In the genomic region with DNA sequence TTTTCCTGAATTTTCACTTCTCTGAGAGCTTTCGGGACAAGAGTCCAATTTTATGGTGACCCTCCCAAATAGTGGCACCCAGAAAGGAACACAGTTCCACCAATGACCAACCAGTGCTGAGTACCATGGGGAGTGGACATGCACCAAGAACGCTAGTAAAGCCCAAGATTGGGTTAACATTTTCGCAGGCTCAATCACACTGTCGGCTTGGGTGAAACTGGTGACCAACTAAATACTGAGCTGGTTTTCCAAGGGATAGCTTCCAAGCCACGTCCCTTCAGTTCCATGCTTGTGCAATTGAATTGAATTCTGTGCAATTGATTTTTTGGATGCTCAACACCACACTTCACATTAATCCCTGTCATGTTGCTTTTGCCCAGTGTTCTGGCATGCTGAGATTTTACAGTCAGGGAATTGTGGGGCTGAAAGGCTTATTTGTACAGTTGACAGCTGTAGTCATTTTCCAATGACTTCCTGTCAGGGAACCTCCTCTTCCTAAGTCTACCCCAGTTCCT, we compare ENCODE assay signal across 27 cellular contexts.
"Had no signal": no experiment of that assay in that cellular context is flagged by ENCODE, and none has a peak within 500 bp of the region (broad histone marks: within the 10 kb centered on the region; RNA-seq: fewer than 3 reads in every experiment).

No MANE protein-coding gene starts in this region.

- H3K36me3 Mint-ChIP-seq: mesothelial cell of epicardium; naive thymus-derived CD4-positive, alpha-beta T cell; natural killer cell treated with Interleukin-12 subunit alpha and Interleukin-12 subunit beta and Interleukin-15 and Interleukin-18, amount 100 ng/mL, for 72 hours; neural progenitor cell; stimulated activated effector memory CD8-positive, alpha-beta T cell treated with anti-CD3 and anti-CD28 coated beads, Interleukin-12 subunit alpha, Interleukin-12 subunit beta, amount 100 ng/mL, for 72 hours had no signal

- H3K9me3 ChIP-seq: heart right ventricle, left lung, neutrophil, ovary, right atrium auricular region, spleen, suprapubic skin, thoracic aorta, tibial artery, upper lobe of right lung had no signal

- DNase-seq: heart right ventricle; left cardiac atrium; left lung; mesendoderm; naive thymus-derived CD4-positive, alpha-beta T cell; occipital lobe; ovary; small intestine; spleen; stimulated activated CD4-positive, alpha-beta T cell treated with anti-CD3 and anti-CD28 coated beads, Interleukin-4, amount 100 ng/mL, for 24 hours; stimulated activated naive CD4-positive, alpha-beta T cell; tibial artery; trophoblast cell; upper lobe of right lung had no signal

- H3K4me3 Mint-ChIP-seq: mesothelial cell of epicardium; naive thymus-derived CD4-positive, alpha-beta T cell; natural killer cell treated with Interleukin-12 subunit alpha and Interleukin-12 subunit beta and Interleukin-15 and Interleukin-18, amount 100 ng/mL, for 72 hours; neural progenitor cell; stimulated activated effector memory CD8-positive, alpha-beta T cell treated with anti-CD3 and anti-CD28 coated beads, Interleukin-12 subunit alpha, Interleukin-12 subunit beta, amount 100 ng/mL, for 72 hours; stimulated activated naive CD8-positive, alpha-beta T cell treated with anti-CD3 and anti-CD28 coated beads, Interleukin-15, Interleukin-2, amounts not matched to agents 100 ng/mL and 50 ng/mL, for 24 hours had no signal

- H3K36me3 ChIP-seq: heart right ventricle, left lung, neural progenitor cell, neutrophil, ovary, right atrium auricular region, spleen, suprapubic skin, thoracic aorta, tibial artery, upper lobe of right lung had no signal

- H3K27ac ChIP-seq: heart right ventricle, hepatocyte, left lung, neural progenitor cell, neutrophil, ovary, right atrium auricular region, spleen, suprapubic skin, thoracic aorta, tibial artery, upper lobe of right lung had no signal

- H3K9me3 Mint-ChIP-seq: mesothelial cell of epicardium; naive thymus-derived CD4-positive, alpha-beta T cell; natural killer cell treated with Interleukin-12 subunit alpha and Interleukin-12 subunit beta and Interleukin-15 and Interleukin-18, amount 100 ng/mL, for 72 hours; neural progenitor cell; stimulated activated effector memory CD8-positive, alpha-beta T cell treated with anti-CD3 and anti-CD28 coated beads, Interleukin-12 subunit alpha, Interleukin-12 subunit beta, amount 100 ng/mL, for 72 hours; stimulated activated naive CD8-positive, alpha-beta T cell treated with anti-CD3 and anti-CD28 coated beads, Interleukin-15, Interleukin-2, amounts not matched to agents 100 ng/mL and 50 ng/mL, for 24 hours had no signal

- H3K27me3 Mint-ChIP-seq: progenitor cell of endocrine pancreas had no signal

- H3K4me3 ChIP-seq: heart right ventricle, hepatocyte, left lung, lung, neural progenitor cell, ovary, right atrium auricular region, spleen, suprapubic skin, thoracic aorta, tibial artery, upper lobe of right lung had no signal

- ATAC-seq: heart right ventricle; left cardiac atrium; left lung; naive thymus-derived CD4-positive, alpha-beta T cell; natural killer cell treated with Interleukin-12 subunit alpha and Interleukin-12 subunit beta and Interleukin-15 and Interleukin-18, amount 100 ng/mL, for 72 hours; sciatic nerve; stimulated activated effector memory CD8-positive, alpha-beta T cell treated with anti-CD3 and anti-CD28 coated beads, Interleukin-12 subunit alpha, Interleukin-12 subunit beta, amount 100 ng/mL, for 72 hours; upper lobe of right lung had no signal

- H3K27me3 ChIP-seq: hepatocyte, neural progenitor cell, neutrophil, ovary, right atrium auricular region, spleen, suprapubic skin, upper lobe of right lung had no signal

- H3K27ac Mint-ChIP-seq: mesothelial cell of epicardium; naive thymus-derived CD4-positive, alpha-beta T cell; natural killer cell treated with Interleukin-12 subunit alpha and Interleukin-12 subunit beta and Interleukin-15 and Interleukin-18, amount 100 ng/mL, for 72 hours; neural progenitor cell; progenitor cell of endocrine pancreas; stimulated activated effector memory CD8-positive, alpha-beta T cell treated with anti-CD3 and anti-CD28 coated beads, Interleukin-12 subunit alpha, Interleukin-12 subunit beta, amount 100 ng/mL, for 72 hours; stimulated activated naive CD8-positive, alpha-beta T cell treated with anti-CD3 and anti-CD28 coated beads, Interleukin-15, Interleukin-2, amounts not matched to agents 100 ng/mL and 50 ng/mL, for 24 hours had no signal

- H3K4me1 Mint-ChIP-seq: mesothelial cell of epicardium; naive thymus-derived CD4-positive, alpha-beta T cell; stimulated activated effector memory CD8-positive, alpha-beta T cell treated with anti-CD3 and anti-CD28 coated beads, Interleukin-12 subunit alpha, Interleukin-12 subunit beta, amount 100 ng/mL, for 72 hours had no signal

- H3K4me1 ChIP-seq: heart right ventricle, left lung, neural progenitor cell, right atrium auricular region, spleen, suprapubic skin, tibial artery, upper lobe of right lung had no signal
